ENCODE assay signal across 8 cellular contexts in the genomic region with DNA sequence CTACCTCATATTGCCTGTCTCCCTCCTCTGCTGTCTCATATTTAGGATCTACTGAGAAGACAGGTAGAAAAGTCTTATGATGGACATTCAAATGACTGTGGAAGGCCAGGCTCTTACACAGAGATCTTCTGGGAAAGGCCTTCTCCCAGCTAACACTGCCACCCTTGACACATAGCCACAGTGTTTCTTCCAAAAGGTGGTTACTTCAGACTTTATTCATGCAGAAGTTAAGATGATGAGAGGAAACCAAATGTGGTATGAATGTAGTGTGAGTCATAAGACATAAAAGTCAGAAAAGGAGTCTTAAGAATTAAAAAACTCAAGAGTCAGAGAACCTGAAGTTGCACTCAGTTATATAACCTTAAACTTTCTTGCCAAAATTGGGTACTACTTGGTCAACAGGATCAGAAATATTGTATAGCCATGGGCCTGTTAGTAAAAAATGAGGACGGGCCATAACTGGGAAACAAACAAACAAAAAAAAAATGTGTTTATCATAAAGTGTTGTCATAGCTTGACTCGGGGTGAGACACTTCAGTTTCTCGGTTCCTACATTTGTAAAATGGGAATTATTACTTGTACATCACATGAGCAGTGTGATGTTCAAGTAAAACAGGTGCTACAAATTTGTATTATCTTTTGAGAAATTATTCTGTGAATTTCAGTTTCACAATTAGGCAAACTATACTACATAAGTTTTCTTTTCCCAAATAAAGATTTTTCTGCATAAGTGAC. TPM values are rescaled to one million over a fixed set of nuclear protein-coding genes. Genes with fewer than 3 reads are reported as not detected.
DNase-seq lines count a peak whose midpoint lies in the region; ATAC-seq, FAIRE-seq and TF ChIP-seq lines count a peak whose summit lies in the region.

No MANE protein-coding gene starts in this region.

- no peak for TF ChIP-seq EP300 in stomach (IDR thresholded peaks at IDR 0.05)

- H3K27ac ChIP-seq in CD4-positive, CD25-positive, alpha-beta regulatory T cell (ENCODE audit: insufficient read depth, low read length, poor library complexity, severe bottlenecking), result peak overlapping the region; percentile 87
- H3K27ac ChIP-seq in KOPT-K1 (ENCODE audit: low read depth, low read length, poor library complexity, severe bottlenecking), result peak overlapping the region; percentile 89
- H3K27ac ChIP-seq in kidney (ENCODE audit: low read depth in 2 of 2, low read length in 2 of 2), result peak overlapping the region; percentile 83 to 91
- peak overlapping the region; percentile 86 to 96 (median 92) for H3K27ac ChIP-seq in stomach

- WGBS in stomach, 5 donors, result 70 to 77% (median 71%) methylated on average over 3 of the region's 3 CpGs

- peak overlapping the region; percentile 98 to 99 (median 98) for H3K27ac Mint-ChIP-seq in CD4-positive, CD25-positive, alpha-beta regulatory T cell
- peak overlapping the region; percentile 95 for H3K27ac Mint-ChIP-seq in activated T-helper 1 cell treated with anti-CD3 and anti-CD28 coated beads, Interleukin-12 subunit alpha, Interleukin-12 subunit beta, Interleukin-2, Interleukin-4 antibody, amounts not matched to agents 30 ng/mL and 10 ng/mL and 1 ng/mL, durations not matched to agents 14 hours and 24 hours and 36 hours

- peak overlapping the region; percentile 72 for H3K4me3 ChIP-seq in CD4-positive, CD25-positive, alpha-beta regulatory T cell (ENCODE audit: low read depth, low read length)
- H3K4me3 ChIP-seq in kidney (ENCODE audit: low read length in 2 of 2), result no peak overlapping the region
- no peak overlapping the region for H3K4me3 ChIP-seq in stomach

- no peak overlapping the region for H3K9ac ChIP-seq in kidney (ENCODE audit: low read length in 2 of 2)

- DNase-seq in CD4-positive, CD25-positive, alpha-beta regulatory T cell, result peak in 2 of 3 donors; percentile 47 to 78
- peak; percentile 22 for DNase-seq in activated T-helper 1 cell treated with anti-CD3 and anti-CD28 coated beads, Interleukin-12 subunit alpha, Interleukin-12 subunit beta, Interleukin-2, Interleukin-4 antibody, amounts not matched to agents 30 ng/mL and 10 ng/mL and 1 ng/mL, durations not matched to agents 14 hours and 24 hours and 36 hours (ENCODE audit: low spot score)
- DNase-seq in kidney, result no peak
- DNase-seq in stomach, result no peak
- DNase-seq in NCI-H1436 (lab: John Stamatoyannopoulos, UW), result no peak
- no peak for DNase-seq in frontal cortex (ENCODE audit: low spot score in 2 of 2)

- H3K36me3 Mint-ChIP-seq in CD4-positive, CD25-positive, alpha-beta regulatory T cell, result peaks cover 6% of the 10 kb centered on the region
- peaks cover 8% of the 10 kb centered on the region for H3K36me3 Mint-ChIP-seq in activated T-helper 1 cell treated with anti-CD3 and anti-CD28 coated beads, Interleukin-12 subunit alpha, Interleukin-12 subunit beta, Interleukin-2, Interleukin-4 antibody, amounts not matched to agents 30 ng/mL and 10 ng/mL and 1 ng/mL, durations not matched to agents 14 hours and 24 hours and 36 hours (ENCODE audit: low read depth)

- FAIRE-seq in kidney (lab: Jason Lieb, UNC), result no peak
- no peak for FAIRE-seq in frontal cortex (lab: Jason Lieb, UNC)

- H3K4me1 ChIP-seq in CD4-positive, CD25-positive, alpha-beta regulatory T cell (ENCODE audit: control insufficient read depth, insufficient read depth, low read length, poor library complexity, severe bottlenecking), result peaks cover 63% of the 10 kb centered on the region
- H3K4me1 ChIP-seq in kidney (ENCODE audit: control insufficient read depth in 1 of 2, insufficient read depth in 1 of 2, low read depth in 1 of 2, low read length in 2 of 2), result peaks cover 8 to 12% of the 10 kb centered on the region in 2 donors
- peaks cover 5 to 41% (median 31%) of the 10 kb centered on the region in 4 donors for H3K4me1 ChIP-seq in stomach

- no peak for TF ChIP-seq POLR2A in stomach (IDR thresholded peaks at IDR 0.05)

- TF ChIP-seq CTCF in kidney (IDR thresholded peaks at IDR 0.05; ENCODE audit: borderline replicate concordance, extremely low read depth, insufficient read depth) (no peak), stomach (IDR thresholded peaks at IDR 0.05) (no peak)

- no peaks in the 10 kb centered on the region for H3K9me3 ChIP-seq in CD4-positive, CD25-positive, alpha-beta regulatory T cell (ENCODE audit: control insufficient read depth in 2 of 2, low read length in 2 of 2)
- H3K9me3 ChIP-seq in KOPT-K1 (ENCODE audit: insufficient read depth, low read length, poor library complexity, severe bottlenecking), result peaks cover 10% of the 10 kb centered on the region
- no peaks in the 10 kb centered on the region for H3K9me3 ChIP-seq in kidney (ENCODE audit: control insufficient read depth in 1 of 2, low read length in 2 of 2)
- H3K9me3 ChIP-seq in stomach, result no peaks in the 10 kb centered on the region

- intact Hi-C loops in activated T-helper 1 cell treated with anti-CD3 and anti-CD28 coated beads, Interleukin-12 subunit alpha, Interleukin-12 subunit beta, Interleukin-2, Interleukin-4 antibody, amounts not matched to agents 30 ng/mL and 10 ng/mL and 1 ng/mL, durations not matched to agents 14 hours and 24 hours and 36 hours (cut with micrococcal nuclease), result loop anchor here (1.0 to 10.0 kb wide), 14 partner anchors 126 to 1398 kb away; partner anchors contain the start of genes ASPM, C1orf53 and NEK7
- intact Hi-C loops in kidney (cut with DNase I) (no loop called here), stomach (cut with DNase I; ENCODE audit: low total_unique reads) (no loop called here)

- H3K36me3 ChIP-seq in CD4-positive, CD25-positive, alpha-beta regulatory T cell (ENCODE audit: control insufficient read depth, insufficient read depth, low read length), result no peaks in the 10 kb centered on the region
- H3K36me3 ChIP-seq in KOPT-K1 (ENCODE audit: insufficient read depth, low read length) (peaks cover 10% of the 10 kb centered on the region), kidney (ENCODE audit: control insufficient read depth in 1 of 2, insufficient read depth in 2 of 2, low read length in 2 of 2) (no peaks in the 10 kb centered on the region), stomach (no peaks in the 10 kb centered on the region)

- H3K4me1 Mint-ChIP-seq in CD4-positive, CD25-positive, alpha-beta regulatory T cell, result peaks cover 48 to 68% (median 54%) of the 10 kb centered on the region in 4 donors
- H3K4me1 Mint-ChIP-seq in activated T-helper 1 cell treated with anti-CD3 and anti-CD28 coated beads, Interleukin-12 subunit alpha, Interleukin-12 subunit beta, Interleukin-2, Interleukin-4 antibody, amounts not matched to agents 30 ng/mL and 10 ng/mL and 1 ng/mL, durations not matched to agents 14 hours and 24 hours and 36 hours (ENCODE audit: low read depth), result peaks cover 67% of the 10 kb centered on the region

- H3K27me3 ChIP-seq in CD4-positive, CD25-positive, alpha-beta regulatory T cell (ENCODE audit: control insufficient read depth, insufficient read depth, low read length), result no peaks in the 10 kb centered on the region
- no peaks in the 10 kb centered on the region for H3K27me3 ChIP-seq in stomach

- no peaks in the 10 kb centered on the region for H3K27me3 Mint-ChIP-seq in CD4-positive, CD25-positive, alpha-beta regulatory T cell
- no peaks in the 10 kb centered on the region for H3K27me3 Mint-ChIP-seq in activated T-helper 1 cell treated with anti-CD3 and anti-CD28 coated beads, Interleukin-12 subunit alpha, Interleukin-12 subunit beta, Interleukin-2, Interleukin-4 antibody, amounts not matched to agents 30 ng/mL and 10 ng/mL and 1 ng/mL, durations not matched to agents 14 hours and 24 hours and 36 hours (ENCODE audit: insufficient read depth)

- peak; percentile 59 to 67 for ATAC-seq in CD4-positive, CD25-positive, alpha-beta regulatory T cell (ENCODE audit: low read depth in 2 of 2)
- ATAC-seq in GM21367 (IDR thresholded peaks at IDR 0.05; ENCODE audit: unreplicated experiment), result peak; percentile 41

- H3K4me3 Mint-ChIP-seq in CD4-positive, CD25-positive, alpha-beta regulatory T cell, result peak overlapping the region; percentile 87 to 95 (median 92)
- H3K4me3 Mint-ChIP-seq in activated T-helper 1 cell treated with anti-CD3 and anti-CD28 coated beads, Interleukin-12 subunit alpha, Interleukin-12 subunit beta, Interleukin-2, Interleukin-4 antibody, amounts not matched to agents 30 ng/mL and 10 ng/mL and 1 ng/mL, durations not matched to agents 14 hours and 24 hours and 36 hours, result peak overlapping the region; percentile 82

- H3K9me3 Mint-ChIP-seq in CD4-positive, CD25-positive, alpha-beta regulatory T cell, result no peaks in the 10 kb centered on the region
- H3K9me3 Mint-ChIP-seq in activated T-helper 1 cell treated with anti-CD3 and anti-CD28 coated beads, Interleukin-12 subunit alpha, Interleukin-12 subunit beta, Interleukin-2, Interleukin-4 antibody, amounts not matched to agents 30 ng/mL and 10 ng/mL and 1 ng/mL, durations not matched to agents 14 hours and 24 hours and 36 hours, result no peaks in the 10 kb centered on the region

RNA-seq across cellular contexts. Expression of gene DENND1B, which starts 1.2 kb away (rescaled TPM):
- total RNA-seq in CD4-positive, CD25-positive, alpha-beta regulatory T cell, result 45.5 TPM
- 10 to 100 TPM; 13.8 to 20.9 (median 16.5) TPM for polyA plus RNA-seq in CD4-positive, CD25-positive, alpha-beta regulatory T cell
- total RNA-seq in activated T-helper 1 cell treated with anti-CD3 and anti-CD28 coated beads, Interleukin-12 subunit alpha, Interleukin-12 subunit beta, Interleukin-2, Interleukin-4 antibody, amounts not matched to agents 30 ng/mL and 10 ng/mL and 1 ng/mL, durations not matched to agents 14 hours and 24 hours and 36 hours, result 15.3 and 16.5 TPM in 2 replicates
- total RNA-seq in kidney (20.6 TPM), stomach (100 to 1,000 TPM in 1 of 5 donors, 10 to 100 TPM in 4; 12.2 to 435 (median 28.5) TPM), frontal cortex (43.6 TPM)
- polyA plus RNA-seq in kidney (ENCODE audit: insufficient read depth, low read depth, low replicate concordance) (3.1 TPM), stomach (1 to 10 TPM; 2.9 to 4.9 (median 3.0) TPM)

Comparison
In these comparisons a context has a peak if more than half of its experiments do, and no peak if none do; other contexts are left out.
1. DNase-seq: peak in CD4-positive, CD25-positive, alpha-beta regulatory T cell (2 of 3) and activated T-helper 1 cell treated with anti-CD3 and anti-CD28 coated beads, Interleukin-12 subunit alpha, Interleukin-12 subunit beta, Interleukin-2, Interleukin-4 antibody, amounts not matched to agents 30 ng/mL and 10 ng/mL and 1 ng/mL, durations not matched to agents 14 hours and 24 hours and 36 hours (single experiment); none in kidney (single experiment), stomach (single experiment), NCI-H1436 (single experiment) and frontal cortex (0 of 2).
2. Peak in every context shown above with its lines, with median percentiles within 50 percentile points of each other: H3K27ac ChIP-seq.